21 cellular contexts compared by ENCODE assay signal in the genomic region with DNA sequence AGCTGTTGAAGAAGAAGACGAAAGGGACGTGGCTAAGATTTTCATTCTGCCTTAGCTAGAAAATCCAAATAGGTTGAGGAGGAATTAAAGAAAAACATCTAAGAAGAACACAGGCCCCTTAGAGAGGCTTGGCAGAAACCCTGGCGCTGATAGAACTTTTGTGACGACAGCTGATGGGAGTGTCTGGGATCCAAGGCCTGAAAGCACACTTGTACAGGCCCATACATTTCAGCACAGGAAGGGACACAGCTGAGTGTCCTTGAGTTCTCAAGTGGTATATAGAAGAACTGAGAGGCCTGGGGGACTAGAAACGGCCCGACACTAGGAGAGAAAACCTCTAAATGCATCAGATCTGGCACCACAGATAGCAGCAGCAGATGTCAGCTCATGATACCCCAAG. TPM values are rescaled to one million over a fixed set of nuclear protein-coding genes. Genes with fewer than 3 reads are reported as not detected.
DNase-seq lines count a peak whose midpoint lies in the region; ATAC-seq and TF ChIP-seq lines count a peak whose summit lies in the region.
"Had no signal": no experiment of that assay in that cellular context is flagged by ENCODE, and none has a peak within 500 bp of the region (broad histone marks: within the 10 kb centered on the region; RNA-seq: fewer than 3 reads in every experiment).

No MANE protein-coding gene starts in this region.

- no peak for TF ChIP-seq POLR2A in upper lobe of left lung (IDR thresholded peaks at IDR 0.05)

- H3K4me1 ChIP-seq in left lung (peaks cover 0 to 7% of the 10 kb centered on the region in 2 donors), upper lobe of left lung (peaks cover 0 to 11% (median 0%) of the 10 kb centered on the region in 4 donors)

- H3K4me3 ChIP-seq in left lung (no peak overlapping the region), upper lobe of left lung (no peak overlapping the region)
- H3K4me3 ChIP-seq: MG63 had no signal

- peak in 1 of 4 donors; percentile 39 for TF ChIP-seq EP300 in upper lobe of left lung (IDR thresholded peaks at IDR 0.05)

- no peaks in the 10 kb centered on the region for H3K36me3 ChIP-seq in left lung
- H3K36me3 ChIP-seq in upper lobe of left lung = no peaks in the 10 kb centered on the region
- H3K36me3 ChIP-seq: MG63 had no signal

- H3K27me3 ChIP-seq in left lung (no peaks in the 10 kb centered on the region), upper lobe of left lung (no peaks in the 10 kb centered on the region)
- H3K27me3 ChIP-seq: MG63 had no signal

- intact Hi-C loops in Right ventricle myocardium superior (cut with DNase I) = no loop called here
- intact Hi-C loops in cardiac septum (cut with DNase I) = loop anchor here (5.0 kb wide), 1 partner anchor 216 kb away; no protein-coding TSS in a partner anchor
- intact Hi-C loops in left lung (cut with DNase I) = no loop called here

- DNase-seq in Right ventricle myocardium superior = no peak
- DNase-seq in cardiac septum (ENCODE audit: low spot score) = no peak
- DNase-seq in NCI-H187 treated with DMSO at 0.1 percent for 48 hours (lab: John Stamatoyannopoulos, UW) = peak; percentile 50
- DNase-seq in left lung = peak in 1 of 2 donors; percentile 52
- peak in 1 of 2 donors; percentile 79 for DNase-seq in upper lobe of left lung
- no peak for DNase-seq in COLO829 (ENCODE audit: low spot score)
- DNase-seq in OCI-M2 (lab: John Stamatoyannopoulos, UW; ENCODE audit: unreplicated experiment) = no peak
- no peak for DNase-seq in NCI-H774 (lab: John Stamatoyannopoulos, UW)
- DNase-seq: AML-193; C1 segment of cervical spinal cord; CD8-positive, alpha-beta memory T cell; MG63; NCI-H1694 treated with DMSO at 0.1 percent for 48 hours; NCI-H2107; NCI-H2227 treated with DMSO at 0.1 percent for 48 hours; NCI-H524 treated with DMSO at 0.1 percent for 48 hours; OCI-M1; SHP77; T-cell had no signal

- no peak for TF ChIP-seq CTCF in left lung (IDR thresholded peaks at IDR 0.05)
- TF ChIP-seq CTCF in upper lobe of left lung (IDR thresholded peaks at IDR 0.05) = no peak

- H3K9me3 ChIP-seq in left lung = no peaks in the 10 kb centered on the region
- H3K9me3 ChIP-seq in upper lobe of left lung = no peaks in the 10 kb centered on the region
- H3K9me3 ChIP-seq: MG63 had no signal

- 66 to 68% methylated on average over 6 of the region's 6 CpGs for WGBS in upper lobe of left lung, 2 donors

- H3K27ac ChIP-seq in left lung (peak overlapping the region in 1 of 2 donors; percentile 53), upper lobe of left lung (peak overlapping the region in 1 of 4 donors; percentile 9)

- ATAC-seq in Right ventricle myocardium superior (ENCODE audit: poor library complexity) = peak; percentile 44
- ATAC-seq in left lung = peak; percentile 67
- peak; percentile 46 to 80 for ATAC-seq in upper lobe of left lung (ENCODE audit: low FRiP score in 2 of 2)
- ATAC-seq: T-cell had no signal

RNA-seq across cellular contexts. Expression of gene PRPS1L1, which starts 39.5 kb away (rescaled TPM):
- total RNA-seq in Right ventricle myocardium superior = not detected
- not detected for total RNA-seq in cardiac septum
- total RNA-seq in left lung = not detected
- not detected for total RNA-seq in upper lobe of left lung
- total RNA-seq: A172; CD8-positive, alpha-beta memory T cell; LHCN-M2; T-cell had no signal

RNA-seq across cellular contexts. Expression of gene SNX13, which starts 47.8 kb away (rescaled TPM):
- total RNA-seq in Right ventricle myocardium superior (36.9 TPM), cardiac septum (48.8 TPM), left lung (10 to 100 TPM; 49.4 to 51.4 TPM), upper lobe of left lung (100 to 1,000 TPM in 1 of 6 donors, 10 to 100 TPM in 5; 17.1 to 195 (median 53.3) TPM)
